In the genomic region with DNA sequence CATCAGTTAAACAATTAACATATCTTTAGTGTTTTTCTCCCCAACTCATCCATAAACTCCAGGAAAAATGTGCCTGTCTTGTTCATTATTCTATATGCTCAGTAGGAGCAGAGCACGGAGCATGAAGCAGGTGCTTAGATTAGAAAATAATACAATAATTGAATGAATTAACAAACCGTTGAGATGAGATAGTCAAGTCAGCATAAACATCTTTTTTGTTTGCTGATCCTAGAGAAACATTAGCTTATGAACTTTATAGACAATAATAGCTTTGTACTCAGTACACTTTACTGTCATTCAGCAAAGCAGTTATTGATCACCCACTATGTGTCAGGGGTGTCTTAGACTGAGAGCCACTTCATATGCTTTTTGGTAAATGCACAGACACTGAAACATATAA, we compare ENCODE assay signal across 8 cellular contexts.
"Had no signal": no experiment of that assay in that cellular context is flagged by ENCODE, and none has a peak within 500 bp of the region (broad histone marks: within the 10 kb centered on the region; RNA-seq: fewer than 3 reads in every experiment).

No MANE protein-coding gene starts in this region.

- H3K4me3 ChIP-seq: GM23338 had no signal

- DNase-seq: H9, HCEC 1CT, KBM-7 had no signal

- H3K27ac ChIP-seq: KMS-11 had no signal

- FAIRE-seq: H1, H54, HTR-8/SVneo had no signal

- H3K4me2 ChIP-seq: GM23338, KMS-11 had no signal

- H3K9ac ChIP-seq: KMS-11 had no signal

- ATAC-seq: GM23338 had no signal

- H2AFZ ChIP-seq: GM23338 had no signal
